33 cellular contexts compared by ENCODE assay signal in the genomic region with DNA sequence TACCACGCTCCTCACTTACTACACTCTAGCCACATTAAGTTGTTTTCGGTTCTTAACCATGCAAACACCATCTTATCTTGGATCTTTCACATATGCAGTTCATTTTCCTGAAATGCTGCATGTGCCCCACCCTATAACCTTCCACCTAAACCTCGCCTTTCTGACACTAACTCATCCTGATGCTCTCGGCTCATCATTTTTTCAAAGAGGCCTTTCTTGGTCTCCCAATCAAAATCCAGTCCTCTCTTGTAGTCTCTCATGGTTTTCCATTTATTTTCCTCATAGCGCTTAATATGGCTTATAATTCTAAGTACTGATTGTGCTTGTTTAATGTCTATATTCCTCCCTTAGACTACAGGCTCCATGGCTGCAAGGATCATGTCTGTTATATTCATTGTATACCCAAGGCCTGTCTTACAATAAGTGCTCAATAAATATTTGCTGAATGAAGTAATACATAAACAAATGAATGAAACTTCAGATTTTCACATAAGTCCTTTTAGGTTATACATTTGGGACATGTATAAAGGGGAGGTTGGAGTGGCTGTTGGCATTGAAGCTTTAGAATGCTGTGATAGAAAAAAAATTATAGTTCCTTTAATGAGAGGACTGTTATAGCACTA.
"Had no signal": no experiment of that assay in that cellular context is flagged by ENCODE, and none has a peak within 500 bp of the region (broad histone marks: within the 10 kb centered on the region; RNA-seq: fewer than 3 reads in every experiment).

No MANE protein-coding gene starts in this region.

- H3K4me1 ChIP-seq: ascending aorta had no signal

- H3K4me2 ChIP-seq: PC-9 had no signal

- H3K27ac Mint-ChIP-seq: activated CD4-positive, alpha-beta memory T cell treated with anti-CD3 and anti-CD28 coated beads, Interleukin-2, amount 10 ng/mL, durations not matched to agents 7 days and 5 days; activated naive CD4-positive, alpha-beta T cell treated with anti-CD3 and anti-CD28 coated beads, Interleukin-2, amount 50 U/mL, for 24 hours; activated naive CD8-positive, alpha-beta T cell treated with anti-CD3 and anti-CD28 coated beads, Interleukin-2, amount 10 ng/mL, durations not matched to agents 7 days and 5 days; activated T-cell treated with anti-CD3 and anti-CD28 coated beads, Interleukin-2, amount 50 U/mL, for 72 hours; activated T-helper 17 cell treated with anti-CD3 and anti-CD28 coated beads, Interleukin-2, amount 50 U/mL, for 72 hours; T-cell; T-helper 17 cell had no signal

- DNase-seq: activated CD4-positive, alpha-beta memory T cell treated with anti-CD3 and anti-CD28 coated beads, Interleukin-2, amount 10 ng/mL, durations not matched to agents 7 days and 5 days; activated CD4-positive, alpha-beta T cell treated with anti-CD3 and anti-CD28 coated beads for 1 hour; activated CD4-positive, alpha-beta T cell treated with anti-CD3 and anti-CD28 coated beads for 48 hours; activated CD4-positive, CD25-positive, alpha-beta regulatory T cell; activated gamma-delta T cell; activated naive CD4-positive, alpha-beta T cell treated with Interleukin-2 at 50 U/mL for 16 hours; activated naive CD8-positive, alpha-beta T cell treated with anti-CD3 and anti-CD28 coated beads, Interleukin-2, amount 10 ng/mL, durations not matched to agents 7 days and 5 days; activated T-cell treated with anti-CD3 and anti-CD28 coated beads, Interleukin-2, amount 50 U/mL, for 1 hour; activated T-cell treated with anti-CD3 and anti-CD28 coated beads, Interleukin-2, amount 50 U/mL, for 72 hours; amygdala; NCI-H1105 treated with DMSO at 0.1 percent for 48 hours; NCI-H1436; NCI-H1694; NCI-H1930; NCI-H2081 treated with DMSO at 0.1 percent for 48 hours; NCI-H446 treated with DMSO at 0.1 percent for 48 hours; NCI-H524; NCI-H69; PC-9; SIG-M5; T-cell; T-helper 17 cell; T1000; WERI-Rb-1 had no signal

- H3K9me3 ChIP-seq: ascending aorta had no signal

- H3K4me3 Mint-ChIP-seq: activated CD4-positive, alpha-beta memory T cell treated with anti-CD3 and anti-CD28 coated beads, Interleukin-2, amount 10 ng/mL, durations not matched to agents 7 days and 5 days; activated naive CD4-positive, alpha-beta T cell treated with anti-CD3 and anti-CD28 coated beads, Interleukin-2, amount 50 U/mL, for 24 hours; activated naive CD8-positive, alpha-beta T cell treated with anti-CD3 and anti-CD28 coated beads, Interleukin-2, amount 10 ng/mL, durations not matched to agents 7 days and 5 days; activated T-helper 17 cell treated with anti-CD3 and anti-CD28 coated beads, Interleukin-2, amount 50 U/mL, for 72 hours; central memory CD8-positive, alpha-beta T cell; T-cell; T-helper 17 cell had no signal

- FAIRE-seq: RCC 7860 had no signal

- ATAC-seq: activated T-helper 17 cell treated with anti-CD3 and anti-CD28 coated beads, Interleukin-2, amount 50 U/mL, for 72 hours; Right ventricle myocardium inferior; SK-N-SH treated with all-trans-retinoic acid at 6 μM for 48 hours; T-cell; T-helper 17 cell had no signal

- H3K36me3 ChIP-seq: ascending aorta, cardiac muscle cell, WERI-Rb-1 had no signal

- H3K9me3 Mint-ChIP-seq: activated CD4-positive, alpha-beta memory T cell treated with anti-CD3 and anti-CD28 coated beads, Interleukin-2, amount 10 ng/mL, durations not matched to agents 7 days and 5 days; activated naive CD4-positive, alpha-beta T cell treated with anti-CD3 and anti-CD28 coated beads, Interleukin-2, amount 50 U/mL, for 24 hours; activated naive CD8-positive, alpha-beta T cell treated with anti-CD3 and anti-CD28 coated beads, Interleukin-2, amount 10 ng/mL, durations not matched to agents 7 days and 5 days; activated T-cell treated with anti-CD3 and anti-CD28 coated beads, Interleukin-2, amount 50 U/mL, for 72 hours; activated T-helper 17 cell treated with anti-CD3 and anti-CD28 coated beads, Interleukin-2, amount 50 U/mL, for 72 hours; central memory CD8-positive, alpha-beta T cell; T-cell had no signal

- H3K4me3 ChIP-seq: ascending aorta, cardiac muscle cell, PC-9 had no signal

- H3K36me3 Mint-ChIP-seq: activated naive CD4-positive, alpha-beta T cell treated with anti-CD3 and anti-CD28 coated beads, Interleukin-2, amount 50 U/mL, for 24 hours; activated naive CD8-positive, alpha-beta T cell treated with anti-CD3 and anti-CD28 coated beads, Interleukin-2, amount 10 ng/mL, durations not matched to agents 7 days and 5 days; T-cell had no signal

- H3K4me1 Mint-ChIP-seq: activated naive CD4-positive, alpha-beta T cell treated with anti-CD3 and anti-CD28 coated beads, Interleukin-2, amount 50 U/mL, for 24 hours; activated naive CD8-positive, alpha-beta T cell treated with anti-CD3 and anti-CD28 coated beads, Interleukin-2, amount 10 ng/mL, durations not matched to agents 7 days and 5 days; activated T-helper 17 cell treated with anti-CD3 and anti-CD28 coated beads, Interleukin-2, amount 50 U/mL, for 72 hours; central memory CD8-positive, alpha-beta T cell; T-cell had no signal

- H3K27ac ChIP-seq: ascending aorta, cardiac muscle cell, PC-9, RWPE1, WERI-Rb-1 had no signal

- H3K27me3 ChIP-seq: ascending aorta, cardiac muscle cell had no signal

- H2AFZ ChIP-seq: PC-9 had no signal
